ENCODE assay signal across 12 cellular contexts in the genomic region with DNA sequence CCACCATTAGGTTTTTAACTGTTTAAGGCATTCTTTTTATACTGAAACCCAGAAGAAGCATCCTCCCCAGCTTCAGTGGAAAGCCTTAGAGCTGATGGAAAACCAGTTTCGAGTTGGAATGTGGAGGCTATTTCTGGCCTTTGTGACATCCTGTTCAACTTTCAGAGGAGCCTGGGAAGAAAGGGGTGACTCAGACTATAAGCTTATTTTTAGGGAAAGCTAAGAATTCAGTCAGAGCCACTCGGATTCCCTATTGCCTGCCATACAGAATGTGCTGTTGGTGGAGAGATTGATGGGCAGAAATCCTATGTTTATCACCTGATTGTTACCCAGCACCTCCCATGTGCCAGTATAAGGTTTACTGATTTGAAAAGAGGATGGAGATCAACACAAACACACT. TPM values are rescaled to one million over a fixed set of nuclear protein-coding genes. Genes with fewer than 3 reads are reported as not detected.
DNase-seq lines count a peak whose midpoint lies in the region; ATAC-seq and TF ChIP-seq lines count a peak whose summit lies in the region.
"Had no signal": no experiment of that assay in that cellular context is flagged by ENCODE, and none has a peak within 500 bp of the region (broad histone marks: within the 10 kb centered on the region; RNA-seq: fewer than 3 reads in every experiment).

No MANE protein-coding gene starts in this region.

- H3K9me3 ChIP-seq in GM23248 (ENCODE audit: low read depth) (no peaks in the 10 kb centered on the region), ascending aorta (no peaks in the 10 kb centered on the region), left ventricle myocardium inferior (replicated peaks) (no peaks in the 10 kb centered on the region), subcutaneous abdominal adipose tissue (ENCODE audit: control insufficient read depth in 5 of 5, low read length in 5 of 5) (no peaks in the 10 kb centered on the region)

- in situ Hi-C loops in GM23248 (cut with MboI) = no loop called here

- peak overlapping the region; percentile 21; the same call in 1 of the 2 replicates for H3K9ac ChIP-seq in GM23248
- peak overlapping the region in 1 of 5 donors; percentile 22 for H3K9ac ChIP-seq in subcutaneous abdominal adipose tissue (ENCODE audit: low read length in 5 of 5)

- H3K4me3 ChIP-seq in GM23248 (peak overlapping the region; percentile 25; the same call in 1 of the 2 replicates), ascending aorta (peak overlapping the region in 1 of 2 donors; percentile 27), left ventricle myocardium inferior (no peak overlapping the region), subcutaneous abdominal adipose tissue (ENCODE audit: low read depth in 1 of 5, low read length in 5 of 5) (no peak overlapping the region)

- H4K20me1 ChIP-seq in GM23248 (ENCODE audit: insufficient read depth) = no peaks in the 10 kb centered on the region

- H3K27ac ChIP-seq in GM23248 (peak overlapping the region; percentile 65), ascending aorta (peak overlapping the region; percentile 96), left ventricle myocardium inferior (replicated peaks) (peak overlapping the region; percentile 70), subcutaneous abdominal adipose tissue (ENCODE audit: low read depth, low read length) (peak overlapping the region; percentile 76)

- H3K9me2 ChIP-seq in GM23248 (ENCODE audit: insufficient read depth) = no peaks in the 10 kb centered on the region

- TF ChIP-seq CTCF in ascending aorta (IDR thresholded peaks at IDR 0.05) (no peak), left ventricle myocardium inferior (IDR thresholded peaks at IDR 0.05; ENCODE audit: borderline replicate concordance) (no peak)

- no peak for ATAC-seq in HG03442 (IDR thresholded peaks at IDR 0.05; ENCODE audit: unreplicated experiment)

- no peak overlapping the region for H2AFZ ChIP-seq in GM23248

- peaks cover 97% of the 10 kb centered on the region for H3K79me2 ChIP-seq in GM23248 (ENCODE audit: insufficient read depth)

- H3K36me3 ChIP-seq in GM23248 (ENCODE audit: low read depth) (no peaks in the 10 kb centered on the region), ascending aorta (no peaks in the 10 kb centered on the region), left ventricle myocardium inferior (no peaks in the 10 kb centered on the region), subcutaneous abdominal adipose tissue (ENCODE audit: control insufficient read depth in 5 of 5, insufficient read depth in 5 of 5, low read length in 5 of 5) (no peaks in the 10 kb centered on the region)

- H3F3A ChIP-seq in GM23248 (ENCODE audit: insufficient read depth) = peaks cover 10% of the 10 kb centered on the region; the same call in 1 of the 2 replicates

- peak; percentile 85 for DNase-seq in GM23248
- peak in 1 of 2 donors; percentile 71 for DNase-seq in ascending aorta (ENCODE audit: low spot score in 2 of 2)
- DNase-seq in left ventricle myocardium inferior = no peak
- no peak for DNase-seq in T-helper 2 cell
- DNase-seq in dermis blood vessel endothelial cell = no peak
- DNase-seq in posterior cingulate gyrus = no peak
- DNase-seq: activated T-cell treated with anti-CD3 and anti-CD28 coated beads, Interleukin-2, amount 50 U/mL, for 24 hours; COR-L47; midbrain; stimulated activated naive CD4-positive, alpha-beta T cell treated with Interleukin-2 at 50 U/mL for 16 hours had no signal

- H3K4me2 ChIP-seq in GM23248 (ENCODE audit: unreplicated experiment) = peak overlapping the region; percentile 43

- H3K27me3 ChIP-seq in GM23248 (replicated peaks; ENCODE audit: insufficient read depth) (no peaks in the 10 kb centered on the region), ascending aorta (no peaks in the 10 kb centered on the region), left ventricle myocardium inferior (ENCODE audit: low read depth) (no peaks in the 10 kb centered on the region), subcutaneous abdominal adipose tissue (ENCODE audit: control insufficient read depth in 5 of 5, insufficient read depth in 4 of 5, low read length in 5 of 5) (no peaks in the 10 kb centered on the region)

- intact Hi-C loops in ascending aorta (cut with DNase I) (loop anchor here (10.0 kb wide), 1 partner anchor 325 kb away; no protein-coding TSS in a partner anchor), left ventricle myocardium inferior (cut with micrococcal nuclease) (no loop called here), posterior cingulate gyrus (cut with DNase I) (no loop called here)

- WGBS in GM23248 (ENCODE audit: low coverage in 1 of 2, low lambda C conversion rate in 2 of 2, missing lambda C conversion rate in 2 of 2), 2 experiments = 0 to 2% methylated on average over 2 of the region's 2 CpGs

- peaks cover 25% of the 10 kb centered on the region for H3K4me1 ChIP-seq in GM23248 (ENCODE audit: insufficient read depth)
- H3K4me1 ChIP-seq in ascending aorta = peaks cover 11 to 60% of the 10 kb centered on the region in 2 donors
- H3K4me1 ChIP-seq in left ventricle myocardium inferior = peaks cover 80% of the 10 kb centered on the region
- H3K4me1 ChIP-seq in subcutaneous abdominal adipose tissue (ENCODE audit: control insufficient read depth in 5 of 5, insufficient read depth in 5 of 5, low read length in 5 of 5) = peaks cover 0 to 41% (median 10%) of the 10 kb centered on the region in 5 donors

RNA-seq across cellular contexts. Expression of a gene that starts 19.8 kb away (rescaled TPM):
- total RNA-seq in GM23248 (2014; rRNA removed; shearing (Covaris generic)) = 12.5 and 13.1 TPM in 2 replicates
- polyA plus RNA-seq in GM23248 (2016; fragmentation: Nextera tagmentation; extraction: Ambion mirVana) = 14.0 and 16.7 TPM in 2 replicates
- total RNA-seq in ascending aorta (38.2 TPM), left ventricle myocardium inferior (90.2 TPM), dermis blood vessel endothelial cell (0.23 TPM in 1 of 2 replicates, not detected in the other)

Comparison
In these comparisons a context has a peak if more than half of its experiments do, and no peak if none do; other contexts are left out.
1. RNA of a gene that starts 19.8 kb away (total RNA-seq): 90.2 TPM in left ventricle myocardium inferior (single experiment), 38.2 TPM in ascending aorta (single experiment) and 12.5 to 13.1 TPM in GM23248; 0.23 TPM in dermis blood vessel endothelial cell; every median in the first group is over 10 times any median in the second.
2. Peak in every context shown above with its lines, with median percentiles within 50 percentile points of each other: H3K27ac ChIP-seq.